ENCODE assay signal across 11 cellular contexts in the genomic region with DNA sequence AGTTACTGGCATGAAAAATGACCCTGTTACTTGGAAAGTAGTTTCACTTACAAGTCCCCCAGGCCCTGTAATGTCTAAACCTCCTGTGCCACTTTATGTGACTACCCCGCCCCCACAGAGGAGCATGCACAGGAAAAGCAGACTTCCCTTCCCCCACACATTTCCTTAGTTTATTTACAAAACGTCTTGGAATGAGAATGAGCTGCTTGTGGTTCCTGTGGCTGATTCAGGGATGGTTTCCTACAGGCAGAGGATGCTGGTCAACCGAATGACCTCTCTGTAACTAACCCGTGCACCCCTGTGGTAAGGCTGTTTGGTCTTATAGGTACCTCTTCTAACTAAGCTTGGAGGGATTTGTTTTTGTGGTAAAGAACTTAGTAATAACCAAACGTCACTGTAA. TPM values are rescaled to one million over a fixed set of nuclear protein-coding genes. Genes with fewer than 3 reads are reported as not detected.
DNase-seq lines count a peak whose midpoint lies in the region; ATAC-seq and TF ChIP-seq lines count a peak whose summit lies in the region.
"Had no signal": no experiment of that assay in that cellular context is flagged by ENCODE, and none has a peak within 500 bp of the region (broad histone marks: within the 10 kb centered on the region; RNA-seq: fewer than 3 reads in every experiment).

No MANE protein-coding gene starts in this region.

- peaks cover 9% of the 10 kb centered on the region for H3K4me1 ChIP-seq in BLaER1
- H3K4me1 ChIP-seq in neural progenitor cell = no peaks in the 10 kb centered on the region
- peaks cover 8% of the 10 kb centered on the region for H3K4me1 ChIP-seq in left ventricle myocardium inferior
- H3K4me1 ChIP-seq in CD8-positive, alpha-beta T cell (ENCODE audit: insufficient read depth, low read length) = no peaks in the 10 kb centered on the region

- H3K27ac Mint-ChIP-seq in neural progenitor cell = no peak overlapping the region
- H3K27ac Mint-ChIP-seq in CD8-positive, alpha-beta T cell = no peak overlapping the region

- intact Hi-C loops in left ventricle myocardium inferior (cut with micrococcal nuclease) = no loop called here
- intact Hi-C loops in CD8-positive, alpha-beta T cell (cut with DNase I, micrococcal nuclease) = no loop called here

- H3K9ac ChIP-seq in BLaER1 = no peak overlapping the region
- no peak overlapping the region for H3K9ac ChIP-seq in neural progenitor cell

- no peaks in the 10 kb centered on the region for H3K9me3 Mint-ChIP-seq in neural progenitor cell
- no peaks in the 10 kb centered on the region for H3K9me3 Mint-ChIP-seq in CD8-positive, alpha-beta T cell

- H2AFZ ChIP-seq in neural progenitor cell (replicated peaks) = peak overlapping the region; percentile 13

- no peaks in the 10 kb centered on the region for H3K79me2 ChIP-seq in neural progenitor cell (ENCODE audit: low read depth)

- H3K27me3 ChIP-seq in BLaER1 (no peaks in the 10 kb centered on the region), neural progenitor cell (no peaks in the 10 kb centered on the region), left ventricle myocardium inferior (ENCODE audit: low read depth) (no peaks in the 10 kb centered on the region)
- H3K27me3 ChIP-seq in CD8-positive, alpha-beta T cell (ENCODE audit: insufficient read depth, low read length) = no peaks in the 10 kb centered on the region

- peaks cover 7% of the 10 kb centered on the region for H3K4me1 Mint-ChIP-seq in neural progenitor cell
- no peaks in the 10 kb centered on the region for H3K4me1 Mint-ChIP-seq in CD8-positive, alpha-beta T cell (ENCODE audit: low read depth)

- H3K9me3 ChIP-seq in BLaER1 = no peaks in the 10 kb centered on the region
- no peaks in the 10 kb centered on the region for H3K9me3 ChIP-seq in neural progenitor cell (ENCODE audit: low read depth)
- H3K9me3 ChIP-seq in left ventricle myocardium inferior (replicated peaks) = no peaks in the 10 kb centered on the region
- H3K9me3 ChIP-seq in CD8-positive, alpha-beta T cell (ENCODE audit: low read length) = no peaks in the 10 kb centered on the region

- H3K27ac ChIP-seq in BLaER1 = no peak overlapping the region
- no peak overlapping the region for H3K27ac ChIP-seq in neural progenitor cell
- H3K27ac ChIP-seq in left ventricle myocardium inferior (replicated peaks) = no peak overlapping the region
- H3K27ac ChIP-seq in CD8-positive, alpha-beta T cell (ENCODE audit: low read depth, low read length) = no peak overlapping the region

- CTCF ChIA-PET in CD8-positive, alpha-beta T cell (lab: Charles Lee) = no interaction called here

- POLR2A ChIA-PET in CD8-positive, alpha-beta T cell (lab: Charles Lee) = no interaction called here

- H3F3A ChIP-seq in neural progenitor cell (ENCODE audit: low read depth) = no peaks in the 10 kb centered on the region

- no peaks in the 10 kb centered on the region for H3K36me3 Mint-ChIP-seq in neural progenitor cell
- no peaks in the 10 kb centered on the region for H3K36me3 Mint-ChIP-seq in CD8-positive, alpha-beta T cell

- no peak for ATAC-seq in CD8-positive, alpha-beta T cell

- no peaks in the 10 kb centered on the region for H4K20me1 ChIP-seq in BLaER1
- H4K20me1 ChIP-seq in neural progenitor cell (ENCODE audit: low read depth) = no peaks in the 10 kb centered on the region

- H3K4me3 ChIP-seq in BLaER1 (no peak overlapping the region), epithelial cell of esophagus (ENCODE audit: low read length) (no peak overlapping the region), neural progenitor cell (no peak overlapping the region), left ventricle myocardium inferior (no peak overlapping the region)
- H3K4me3 ChIP-seq in CD8-positive, alpha-beta T cell (ENCODE audit: low read depth, low read length) = no peak overlapping the region

- H3K36me3 ChIP-seq in BLaER1 (no peaks in the 10 kb centered on the region), neural progenitor cell (no peaks in the 10 kb centered on the region), left ventricle myocardium inferior (no peaks in the 10 kb centered on the region)
- no peaks in the 10 kb centered on the region for H3K36me3 ChIP-seq in CD8-positive, alpha-beta T cell (ENCODE audit: insufficient read depth, low read length)

- TF ChIP-seq CTCF in epithelial cell of esophagus (IDR thresholded peaks at IDR 0.05; ENCODE audit: insufficient read depth, low read depth, low read length, missing control alignments) = no peak
- no peak for TF ChIP-seq CTCF in neural progenitor cell (IDR thresholded peaks at IDR 0.05)
- TF ChIP-seq CTCF in left ventricle myocardium inferior (IDR thresholded peaks at IDR 0.05; ENCODE audit: borderline replicate concordance) = no peak
- no peak for TF ChIP-seq CTCF in CD8-positive, alpha-beta T cell (IDR thresholded peaks at IDR 0.05)

- H3K4me2 ChIP-seq in BLaER1 (peak overlapping the region; percentile 26), neural progenitor cell (no peak overlapping the region)

- H3K27me3 Mint-ChIP-seq in neural progenitor cell (ENCODE audit: insufficient read depth, low read depth) = no peaks in the 10 kb centered on the region
- peaks cover 18% of the 10 kb centered on the region for H3K27me3 Mint-ChIP-seq in CD8-positive, alpha-beta T cell (ENCODE audit: low read depth)

- no peak overlapping the region for H3K4me3 Mint-ChIP-seq in neural progenitor cell
- no peak overlapping the region for H3K4me3 Mint-ChIP-seq in CD8-positive, alpha-beta T cell

- DNase-seq in M059J (ENCODE audit: low read depth) (peak; percentile 95), epithelial cell of esophagus (ENCODE audit: low read depth) (peak; percentile 14), neural progenitor cell (ENCODE audit: low spot score) (no peak), NCI-H1092 (lab: John Stamatoyannopoulos, UW) (no peak), left ventricle myocardium inferior (no peak), GF-D8 (lab: John Stamatoyannopoulos, UW) (no peak)
- DNase-seq in CD8-positive, alpha-beta T cell = no peak
- DNase-seq: caudate nucleus, DMS 273 treated with DMSO at 0.1 percent for 48 hours had no signal

RNA-seq across cellular contexts. Expression of a gene that starts 28.5 kb away (rescaled TPM):
- total RNA-seq in M059J (2014; rRNA removed; shearing (Covaris generic)) = 0.42 TPM in 1 of 2 replicates, not detected in the other
- total RNA-seq in neural progenitor cell (ENCODE audit: low replicate concordance) = 0.81 and 2.4 TPM in 2 replicates
- 0.27 TPM for total RNA-seq in left ventricle myocardium inferior
- total RNA-seq in CD8-positive, alpha-beta T cell = not detected
- total RNA-seq: SK-MEL-5 had no signal

Comparison
In these comparisons a context has a peak if more than half of its experiments do, and no peak if none do; other contexts are left out.
1. DNase-seq: peak in M059J (single experiment) and epithelial cell of esophagus (single experiment); none in neural progenitor cell (single experiment), NCI-H1092 (single experiment), left ventricle myocardium inferior (single experiment), CD8-positive, alpha-beta T cell (0 of 7) and GF-D8 (single experiment).